Comparison of ENCODE assay signal across 8 cellular contexts in the genomic region with DNA sequence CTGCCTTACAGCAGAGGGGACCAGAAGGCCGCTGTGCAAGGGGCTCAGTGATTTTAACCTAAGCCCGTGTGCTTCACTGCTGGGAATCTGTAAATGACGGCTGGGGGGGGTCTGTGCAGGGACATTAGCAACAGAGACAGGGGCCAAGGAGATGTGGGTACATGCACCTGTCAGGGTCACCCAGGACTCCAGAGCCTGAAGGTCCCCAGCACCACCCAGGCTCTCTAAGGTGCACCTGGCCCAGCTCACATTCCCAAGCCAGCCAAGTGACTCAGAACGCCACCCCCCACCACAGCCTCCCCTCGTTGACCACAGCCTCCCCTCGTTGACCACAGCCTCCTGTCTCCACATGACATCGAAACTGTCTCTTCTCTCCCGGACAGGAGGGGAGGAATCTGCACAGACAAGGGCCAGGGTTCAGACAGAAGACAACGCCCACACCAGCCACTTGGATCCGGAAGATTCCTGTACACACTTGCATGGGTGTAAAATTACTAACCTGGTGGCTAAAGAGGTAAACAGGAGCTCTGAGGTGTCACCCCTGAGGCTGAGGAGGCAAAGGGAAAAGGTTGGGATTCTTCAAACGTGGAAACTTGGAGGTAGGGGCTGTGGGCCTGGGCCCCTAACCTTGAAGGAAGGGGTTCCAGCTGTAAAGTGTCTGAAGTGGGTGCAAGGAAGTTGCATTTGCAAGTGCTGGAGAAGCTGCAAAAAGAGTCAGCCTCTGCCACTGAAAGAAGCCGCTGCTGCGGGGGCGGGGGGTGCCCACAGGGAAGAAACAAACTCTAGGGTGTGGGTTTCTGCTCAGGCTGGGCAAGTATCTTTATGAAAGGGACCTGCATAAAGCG. TPM values are rescaled to one million over a fixed set of nuclear protein-coding genes. Genes with fewer than 3 reads are reported as not detected.
DNase-seq lines count a peak whose midpoint lies in the region; ATAC-seq and TF ChIP-seq lines count a peak whose summit lies in the region.

No MANE protein-coding gene starts in this region.

- H3K36me3 ChIP-seq in neuronal stem cell (replicated peaks in 1 of 2; ENCODE audit: control insufficient read depth in 2 of 2, insufficient read depth in 2 of 2, low read length in 2 of 2): no peaks in the 10 kb centered on the region

- H3K27me3 Mint-ChIP-seq in CD14-positive monocyte (ENCODE audit: low read depth in 3 of 3): peaks cover 0 to 3% (median 0%) of the 10 kb centered on the region in 3 donors

- no peak overlapping the region for H4K91ac ChIP-seq in neuronal stem cell (ENCODE audit: low read depth, low read length, poor library complexity)

- no peak overlapping the region for H3K4me2 ChIP-seq in neuronal stem cell (ENCODE audit: insufficient read depth, low read length, poor library complexity, severe bottlenecking)

- H3K36me3 Mint-ChIP-seq in CD14-positive monocyte: no peaks in the 10 kb centered on the region

- H3K4me1 ChIP-seq in neuronal stem cell (ENCODE audit: control insufficient read depth in 2 of 2, insufficient read depth in 1 of 2, low read depth in 1 of 2, low read length in 2 of 2): peaks cover 11 to 15% of the 10 kb centered on the region in 2 donors

- intact Hi-C loops in CD14-positive monocyte (cut with micrococcal nuclease): no loop called here

- no peaks in the 10 kb centered on the region for H3K9me3 Mint-ChIP-seq in CD14-positive monocyte

- H3K18ac ChIP-seq in neuronal stem cell (ENCODE audit: low read length): peak overlapping the region; percentile 61

- H3K9me3 ChIP-seq in neuronal stem cell (replicated peaks in 1 of 2; ENCODE audit: control insufficient read depth in 2 of 2, insufficient read depth in 1 of 2, low read depth in 1 of 2, low read length in 2 of 2): no peaks in the 10 kb centered on the region

- H3K4ac ChIP-seq in neuronal stem cell (ENCODE audit: low read length): no peak overlapping the region

- no peak for TF ChIP-seq CTCF in CD14-positive monocyte (IDR thresholded peaks at IDR 0.05)

- no peaks in the 10 kb centered on the region for H3K27me3 ChIP-seq in neuronal stem cell (ENCODE audit: control insufficient read depth in 3 of 3, insufficient read depth in 3 of 3, low read depth in 1 of 3, low read length in 3 of 3)

- H2BK12ac ChIP-seq in neuronal stem cell (ENCODE audit: low read length): no peak overlapping the region

- no peak overlapping the region for H4K8ac ChIP-seq in neuronal stem cell (ENCODE audit: low read depth, low read length)

- DNase-seq in CD14-positive monocyte (ENCODE audit: low spot score) (peak; percentile 37), HT1080 (ENCODE audit: low read depth) (peak; percentile 90), neuronal stem cell (ENCODE audit: low spot score) (no peak), NCI-H524 treated with DMSO at 0.1 percent for 48 hours (lab: John Stamatoyannopoulos, UW) (no peak), AG20443 (ENCODE audit: low spot score) (no peak)
- DNase-seq in activated T-helper 9 cell treated with anti-CD3 and anti-CD28 coated beads, Interleukin-2, amount 50 U/mL, for 16 hours (ENCODE audit: low read depth): peak; percentile 21

- H3K79me1 ChIP-seq in neuronal stem cell (ENCODE audit: low read depth, low read length): no peaks in the 10 kb centered on the region

- H3K9ac ChIP-seq in neuronal stem cell (ENCODE audit: low read depth, low read length, poor library complexity): no peak overlapping the region

- no peak overlapping the region for H3K4me3 ChIP-seq in neuronal stem cell (ENCODE audit: low read length in 2 of 2)

- ATAC-seq in GM21786 (IDR thresholded peaks at IDR 0.05; ENCODE audit: unreplicated experiment) (no peak), HG02981 (IDR thresholded peaks at IDR 0.05; ENCODE audit: unreplicated experiment) (no peak)

- no peak overlapping the region for H3K27ac ChIP-seq in neuronal stem cell (replicated peaks; ENCODE audit: low read length)

- peak overlapping the region; percentile 73 for H2AFZ ChIP-seq in neuronal stem cell (ENCODE audit: low read length)

- H2AK5ac ChIP-seq in neuronal stem cell (ENCODE audit: low read depth, low read length): peak overlapping the region; percentile 26

- peak overlapping the region in 2 of 7 donors; percentile 26 to 37 for H3K27ac Mint-ChIP-seq in CD14-positive monocyte

- no CpG with 5 or more reads among the region's 15 CpGs for WGBS in neuronal stem cell (ENCODE audit: extremely low coverage in 2 of 2, insufficient read length in 2 of 2, insufficient replicate concordance in 1 of 2), 2 donors

- H2BK120ac ChIP-seq in neuronal stem cell (ENCODE audit: low read depth, low read length): no peak overlapping the region

- no peak overlapping the region for H3K4me3 Mint-ChIP-seq in CD14-positive monocyte

- H3K14ac ChIP-seq in neuronal stem cell (ENCODE audit: low read length): no peak overlapping the region

- H3K4me1 Mint-ChIP-seq in CD14-positive monocyte: peaks cover 9% of the 10 kb centered on the region

- H2BK15ac ChIP-seq in neuronal stem cell (ENCODE audit: low read length): peak overlapping the region; percentile 40

- H3K23ac ChIP-seq in neuronal stem cell (ENCODE audit: low read depth, low read length, poor library complexity): peak overlapping the region; percentile 20

- peak overlapping the region; percentile 43 for H2BK5ac ChIP-seq in neuronal stem cell (ENCODE audit: low read length)

RNA-seq across cellular contexts. Expression of a gene that starts 27.0 kb away (rescaled TPM):
- not detected for polyA plus RNA-seq in CD14-positive monocyte
- not detected in 2 replicates for total RNA-seq in HT1080 (2014; rRNA removed; shearing (Covaris generic))
- not detected in 2 replicates for polyA plus RNA-seq in HT1080 (2015; cell fraction: cytosol; rRNA removed)
- not detected in 2 replicates for polyA plus RNA-seq in HT1080 (2015; cell fraction: nucleus; rRNA removed)
- not detected for polyA plus RNA-seq in neuronal stem cell (2013, experiment 1 of 2)
- polyA plus RNA-seq in neuronal stem cell (2013, experiment 2 of 2): not detected

RNA-seq across cellular contexts. Expression of a gene that starts 52.4 kb away (rescaled TPM):
- polyA plus RNA-seq in CD14-positive monocyte: not detected
- 1.4 TPM in 1 of 2 replicates, not detected in the other for total RNA-seq in HT1080 (2014; rRNA removed; shearing (Covaris generic))
- not detected in 2 replicates for polyA plus RNA-seq in HT1080 (2015; cell fraction: cytosol; rRNA removed)
- not detected in 2 replicates for polyA plus RNA-seq in HT1080 (2015; cell fraction: nucleus; rRNA removed)
- not detected for polyA plus RNA-seq in neuronal stem cell (2013, experiment 1 of 2)
- not detected for polyA plus RNA-seq in neuronal stem cell (2013, experiment 2 of 2)

Comparison
In these comparisons a context has a peak if more than half of its experiments do, and no peak if none do; other contexts are left out.
1. DNase-seq: peak in CD14-positive monocyte (single experiment), HT1080 (single experiment) and activated T-helper 9 cell treated with anti-CD3 and anti-CD28 coated beads, Interleukin-2, amount 50 U/mL, for 16 hours (single experiment); none in neuronal stem cell (single experiment), NCI-H524 treated with DMSO at 0.1 percent for 48 hours (single experiment) and AG20443 (single experiment).